13 cellular contexts compared by ENCODE assay signal in the genomic region with DNA sequence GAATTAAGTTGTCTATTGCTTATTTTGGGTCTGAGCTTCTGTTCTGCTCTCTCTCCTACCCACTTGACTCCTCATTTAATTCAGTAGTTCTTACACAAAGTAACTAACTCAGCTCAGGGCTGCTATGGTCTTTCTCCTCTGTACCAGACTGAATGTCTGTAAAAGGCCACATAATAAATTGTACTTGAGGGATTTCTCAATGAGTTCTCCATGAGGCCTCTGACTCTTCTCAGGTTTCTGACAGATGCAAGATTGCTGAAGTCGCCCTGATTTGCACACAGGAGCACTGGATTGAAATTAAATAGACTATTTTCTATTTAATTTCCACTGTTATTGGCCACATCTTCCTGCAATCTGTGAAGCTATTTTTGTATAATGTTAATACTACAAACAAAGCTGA. TPM values are rescaled to one million over a fixed set of nuclear protein-coding genes. Genes with fewer than 3 reads are reported as not detected.
A peak's percentile ranks its signal among the peaks of the same experiment; 100 is the strongest.
DNase-seq lines count a peak whose midpoint lies in the region; ATAC-seq and TF ChIP-seq lines count a peak whose summit lies in the region.
"Had no signal": no experiment of that assay in that cellular context is flagged by ENCODE, and none has a peak within 500 bp of the region (broad histone marks: within the 10 kb centered on the region; RNA-seq: fewer than 3 reads in every experiment).

No MANE protein-coding gene starts in this region.

- peaks cover 0 to 3% of the 10 kb centered on the region in 2 donors for H3K27me3 Mint-ChIP-seq in CD8-positive, alpha-beta memory T cell
- H3K27me3 Mint-ChIP-seq in effector memory CD8-positive, alpha-beta T cell = no peaks in the 10 kb centered on the region

- TF ChIP-seq POLR2A in esophagus muscularis mucosa (IDR thresholded peaks at IDR 0.05; ENCODE audit: low read depth) = no peak

- H3K4me3 Mint-ChIP-seq in CD8-positive, alpha-beta memory T cell = peak overlapping the region; percentile 92 to 99 (median 96)
- H3K4me3 Mint-ChIP-seq in effector memory CD8-positive, alpha-beta T cell = peak overlapping the region; percentile 94

- TF ChIP-seq EP300 in esophagus muscularis mucosa (IDR thresholded peaks at IDR 0.05) = no peak

- no peak for ATAC-seq in effector memory CD8-positive, alpha-beta T cell (replicated peaks)
- ATAC-seq in SK-N-SH treated with all-trans-retinoic acid at 6 μM for 48 hours = no peak
- ATAC-seq: psoas muscle had no signal

- H3K36me3 ChIP-seq in CD8-positive, alpha-beta memory T cell (ENCODE audit: insufficient read depth, low read length) = no peaks in the 10 kb centered on the region
- no peaks in the 10 kb centered on the region for H3K36me3 ChIP-seq in esophagus muscularis mucosa

- no peak overlapping the region for H3K4me3 ChIP-seq in CD8-positive, alpha-beta memory T cell (ENCODE audit: low read length)
- H3K4me3 ChIP-seq in esophagus muscularis mucosa = peak overlapping the region in 2 of 4 donors; percentile 12 to 56
- H3K4me3 ChIP-seq: psoas muscle had no signal

- no peak overlapping the region for H3K27ac ChIP-seq in CD8-positive, alpha-beta memory T cell (ENCODE audit: low read depth, low read length)
- peak overlapping the region in 1 of 4 donors; percentile 19 for H3K27ac ChIP-seq in esophagus muscularis mucosa (replicated peaks in 1 of 4)
- H3K27ac ChIP-seq: C4-2B, psoas muscle, RWPE1 had no signal

- H3K9me3 ChIP-seq in CD8-positive, alpha-beta memory T cell (ENCODE audit: low read length) = no peaks in the 10 kb centered on the region
- no peaks in the 10 kb centered on the region for H3K9me3 ChIP-seq in esophagus muscularis mucosa
- H3K9me3 ChIP-seq: psoas muscle had no signal

- peak; percentile 22 to 29 for DNase-seq in AML-193 (lab: John Stamatoyannopoulos, UW)
- DNase-seq in CD8-positive, alpha-beta memory T cell = no peak
- DNase-seq in SKM-1 (lab: John Stamatoyannopoulos, UW; ENCODE audit: unreplicated experiment) = peak; percentile 16
- DNase-seq in effector memory CD8-positive, alpha-beta T cell = no peak
- DNase-seq in H4 (ENCODE audit: low spot score) = no peak
- no peak for DNase-seq in NCI-H146 (lab: John Stamatoyannopoulos, UW)
- no peak for DNase-seq in esophagus muscularis mucosa (ENCODE audit: extremely low spot score)
- DNase-seq: caudate nucleus, NCI-H446 treated with DMSO at 0.1 percent for 48 hours, psoas muscle had no signal

- POLR2A ChIA-PET in CD8-positive, alpha-beta memory T cell (lab: Charles Lee) = no interaction called here

- peak overlapping the region in 7 of 8 donors; percentile 18 to 99 (median 97) for H3K27ac Mint-ChIP-seq in CD8-positive, alpha-beta memory T cell
- peak overlapping the region; percentile 94 to 99 for H3K27ac Mint-ChIP-seq in effector memory CD8-positive, alpha-beta T cell

- intact Hi-C loops in esophagus muscularis mucosa (cut with DNase I) = no loop called here

- TF ChIP-seq CTCF in esophagus muscularis mucosa (IDR thresholded peaks at IDR 0.05) = no peak

- WGBS in esophagus muscularis mucosa = 38% methylated on average over 1 of the region's 1 CpG

- H3K36me3 Mint-ChIP-seq in CD8-positive, alpha-beta memory T cell = peaks cover 4 to 34% (median 7%) of the 10 kb centered on the region in 3 donors
- peaks cover 42% of the 10 kb centered on the region for H3K36me3 Mint-ChIP-seq in effector memory CD8-positive, alpha-beta T cell (ENCODE audit: insufficient read depth)

- no peaks in the 10 kb centered on the region for H3K27me3 ChIP-seq in CD8-positive, alpha-beta memory T cell (ENCODE audit: insufficient read depth, low read length, poor library complexity, severe bottlenecking)
- peaks cover 0 to 28% (median 6%) of the 10 kb centered on the region in 4 donors for H3K27me3 ChIP-seq in esophagus muscularis mucosa

- H3K4me1 ChIP-seq in CD8-positive, alpha-beta memory T cell (ENCODE audit: insufficient read depth, low read length) = peaks cover 42% of the 10 kb centered on the region
- peaks cover 13 to 28% (median 28%) of the 10 kb centered on the region in 4 donors for H3K4me1 ChIP-seq in esophagus muscularis mucosa
- H3K4me1 ChIP-seq: psoas muscle had no signal

- CTCF ChIA-PET in CD8-positive, alpha-beta memory T cell (lab: Charles Lee) = interaction anchor here (0.9 to 5.1 kb wide), 6 partner anchors 13 to 142 kb away, joined by 3 to 70 read pairs (median 3); no protein-coding TSS in a partner anchor

- peaks cover 76 to 82% (median 81%) of the 10 kb centered on the region in 3 donors for H3K4me1 Mint-ChIP-seq in CD8-positive, alpha-beta memory T cell
- H3K4me1 Mint-ChIP-seq in effector memory CD8-positive, alpha-beta T cell (ENCODE audit: low read depth in 2 of 2) = peaks cover 66 to 75% of the 10 kb centered on the region in 2 donors

- H3K9me3 Mint-ChIP-seq in CD8-positive, alpha-beta memory T cell = peaks cover 0 to 3% (median 0%) of the 10 kb centered on the region in 5 donors
- no peaks in the 10 kb centered on the region for H3K9me3 Mint-ChIP-seq in effector memory CD8-positive, alpha-beta T cell

TF ChIP-seq in SK-N-SH treated with all-trans-retinoic acid at 6 μM for 48 hours, 23 proteins besides CTCF, POLR2A, EP300 and RAD21:
- TF ChIP-seq, protein P1, sequence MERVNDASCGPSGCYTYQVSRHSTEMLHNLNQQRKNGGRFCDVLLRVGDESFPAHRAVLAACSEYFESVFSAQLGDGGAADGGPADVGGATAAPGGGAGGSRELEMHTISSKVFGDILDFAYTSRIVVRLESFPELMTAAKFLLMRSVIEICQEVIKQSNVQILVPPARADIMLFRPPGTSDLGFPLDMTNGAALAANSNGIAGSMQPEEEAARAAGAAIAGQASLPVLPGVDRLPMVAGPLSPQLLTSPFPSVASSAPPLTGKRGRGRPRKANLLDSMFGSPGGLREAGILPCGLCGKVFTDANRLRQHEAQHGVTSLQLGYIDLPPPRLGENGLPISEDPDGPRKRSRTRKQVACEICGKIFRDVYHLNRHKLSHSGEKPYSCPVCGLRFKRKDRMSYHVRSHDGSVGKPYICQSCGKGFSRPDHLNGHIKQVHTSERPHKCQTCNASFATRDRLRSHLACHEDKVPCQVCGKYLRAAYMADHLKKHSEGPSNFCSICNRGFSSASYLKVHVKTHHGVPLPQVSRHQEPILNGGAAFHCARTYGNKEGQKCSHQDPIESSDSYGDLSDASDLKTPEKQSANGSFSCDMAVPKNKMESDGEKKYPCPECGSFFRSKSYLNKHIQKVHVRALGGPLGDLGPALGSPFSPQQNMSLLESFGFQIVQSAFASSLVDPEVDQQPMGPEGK (CRISPR knock-in tag; IDR thresholded peaks at IDR 0.05; ENCODE audit: borderline replicate concordance) = no peak
- no peak for TF ChIP-seq CSDC2 (CRISPR knock-in tag; IDR thresholded peaks at IDR 0.05)
- TF ChIP-seq ISL1 (CRISPR knock-in tag; IDR thresholded peaks at IDR 0.05) = no peak
- no peak for TF ChIP-seq SNAI2 (CRISPR knock-in tag; IDR thresholded peaks at IDR 0.05)
- TF ChIP-seq, protein P2, sequence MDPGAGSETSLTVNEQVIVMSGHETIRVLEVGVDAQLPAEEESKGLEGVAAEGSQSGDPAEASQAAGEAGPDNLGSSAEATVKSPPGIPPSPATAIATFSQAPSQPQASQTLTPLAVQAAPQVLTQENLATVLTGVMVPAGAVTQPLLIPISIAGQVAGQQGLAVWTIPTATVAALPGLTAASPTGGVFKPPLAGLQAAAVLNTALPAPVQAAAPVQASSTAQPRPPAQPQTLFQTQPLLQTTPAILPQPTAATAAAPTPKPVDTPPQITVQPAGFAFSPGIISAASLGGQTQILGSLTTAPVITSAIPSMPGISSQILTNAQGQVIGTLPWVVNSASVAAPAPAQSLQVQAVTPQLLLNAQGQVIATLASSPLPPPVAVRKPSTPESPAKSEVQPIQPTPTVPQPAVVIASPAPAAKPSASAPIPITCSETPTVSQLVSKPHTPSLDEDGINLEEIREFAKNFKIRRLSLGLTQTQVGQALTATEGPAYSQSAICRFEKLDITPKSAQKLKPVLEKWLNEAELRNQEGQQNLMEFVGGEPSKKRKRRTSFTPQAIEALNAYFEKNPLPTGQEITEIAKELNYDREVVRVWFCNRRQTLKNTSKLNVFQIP (CRISPR knock-in tag; IDR thresholded peaks at IDR 0.05; ENCODE audit: borderline replicate concordance, low read depth) = no peak
- TF ChIP-seq TCF4 (CRISPR knock-in tag; IDR thresholded peaks at IDR 0.05; ENCODE audit: borderline replicate concordance) = no peak
- no peak for TF ChIP-seq ZFP3 (CRISPR knock-in tag; IDR thresholded peaks at IDR 0.05)

RNA-seq across cellular contexts. Expression of a gene that starts 2.9 kb away (rescaled TPM):
- 10 to 100 TPM; 51.4 to 62.5 TPM for total RNA-seq in CD8-positive, alpha-beta memory T cell
- 70.5 TPM for polyA plus RNA-seq in CD8-positive, alpha-beta memory T cell
- total RNA-seq in H4 (2014; rRNA removed; shearing (Covaris generic)) = 3.6 and 4.0 TPM in 2 replicates
- total RNA-seq in esophagus muscularis mucosa = 10 to 100 TPM; 14.9 to 30.7 (median 20.8) TPM

Comparison
In these comparisons a context has a peak if more than half of its experiments do, and no peak if none do; other contexts are left out.
1. DNase-seq: peak in AML-193 (2 of 2) and SKM-1 (single experiment); none in CD8-positive, alpha-beta memory T cell (0 of 5), effector memory CD8-positive, alpha-beta T cell (0 of 3), H4 (single experiment), NCI-H146 (single experiment) and esophagus muscularis mucosa (single experiment).